In the genomic region with DNA sequence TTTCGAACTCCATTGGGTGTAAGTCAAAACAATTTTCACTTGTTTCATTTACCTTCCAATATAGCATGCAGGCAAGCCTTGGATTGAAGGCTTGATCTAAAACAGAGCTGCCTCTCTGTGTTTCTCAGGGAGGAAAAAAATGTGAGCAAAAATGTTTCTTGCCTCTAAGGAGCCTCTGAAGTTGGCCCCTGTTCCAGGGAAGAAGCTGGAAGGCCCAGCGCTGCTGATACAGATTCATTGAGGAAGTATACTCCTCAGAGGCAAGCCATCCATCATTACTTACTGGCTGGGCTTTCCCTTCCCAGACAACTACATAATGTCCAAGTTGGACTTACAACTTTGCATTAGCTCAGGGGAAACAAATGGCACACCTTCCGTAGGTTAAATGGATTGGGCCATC, we compare ENCODE assay signal across 9 cellular contexts.
"Had no signal": no experiment of that assay in that cellular context is flagged by ENCODE, and none has a peak within 500 bp of the region (broad histone marks: within the 10 kb centered on the region; RNA-seq: fewer than 3 reads in every experiment).

No MANE protein-coding gene starts in this region.

- H3K4me3 ChIP-seq: GM23248, HAP-1 had no signal

- H3K36me3 ChIP-seq: HAP-1 had no signal

- H3K9me3 ChIP-seq: HAP-1 had no signal

- H3K4me3 Mint-ChIP-seq: HFFc6, IgD-negative memory B cell had no signal

- H3K27me3 Mint-ChIP-seq: IgD-negative memory B cell had no signal

- H3K4me1 Mint-ChIP-seq: IgD-negative memory B cell had no signal

- DNase-seq: GM23248, GOT3, H7, HFFc6 had no signal

- H3K9ac ChIP-seq: GM23248 had no signal

- H3K36me3 Mint-ChIP-seq: IgD-negative memory B cell had no signal

- ATAC-seq: HCT116, HepG2 had no signal

- H3K27ac ChIP-seq: GM23248, HL-60 had no signal

- H2AFZ ChIP-seq: GM23248 had no signal

- H3K27ac Mint-ChIP-seq: HFFc6, IgD-negative memory B cell had no signal
